ENCODE assay signal across 12 cellular contexts in genomic region chr15:74162196-74162536, GRCh38. TPM values are rescaled to one million over a fixed set of nuclear protein-coding genes. Genes with fewer than 3 reads are reported as not detected.
"Had no signal": no experiment of that assay in that cellular context is flagged by ENCODE, and none has a peak within 500 bp of the region (broad histone marks: within the 10 kb centered on the region; RNA-seq: fewer than 3 reads in every experiment).

No MANE protein-coding gene starts in this region.

RNA-seq across cellular contexts. Expression of gene ISLR, which starts 11.3 kb away (rescaled TPM):
- total RNA-seq: activated naive CD4-positive, alpha-beta T cell treated with anti-CD3 and anti-CD28 coated beads for 36 hours; activated naive CD4-positive, alpha-beta T cell treated with anti-CD3 and anti-CD28 coated beads, Interleukin-2, amount 50 U/mL, for 72 hours; activated naive CD8-positive, alpha-beta T cell treated with anti-CD3 and anti-CD28 coated beads for 36 hours; activated naive CD8-positive, alpha-beta T cell treated with anti-CD3 and anti-CD28 coated beads, Interleukin-2, amount 10 ng/mL, durations not matched to agents 7 days and 5 days; activated T-helper 1 cell treated with anti-CD3 and anti-CD28 coated beads, Interleukin-12 subunit alpha, Interleukin-12 subunit beta, Interleukin-2, Interleukin-4 antibody, amounts not matched to agents 30 ng/mL and 10 ng/mL and 1 ng/mL, durations not matched to agents 14 hours and 24 hours and 36 hours; activated T-helper 17 cell treated with anti-CD3 and anti-CD28 coated beads, Interleukin-2, amount 50 U/mL, for 72 hours; activated T-helper 2 cell treated with anti-CD3 and anti-CD28 coated beads, Interferon-gamma antibody, Interleukin-2, Interleukin-4, amounts not matched to agents 10 μg/mL and 5 μg/mL and 100 μg/mL, durations not matched to agents 14 hours and 24 hours and 36 hours had no signal

RNA-seq across cellular contexts. Expression of gene ISLR2, which starts 31.8 kb away (rescaled TPM):
- total RNA-seq: activated naive CD4-positive, alpha-beta T cell treated with anti-CD3 and anti-CD28 coated beads for 36 hours; activated naive CD4-positive, alpha-beta T cell treated with anti-CD3 and anti-CD28 coated beads, Interleukin-2, amount 50 U/mL, for 72 hours; activated naive CD8-positive, alpha-beta T cell treated with anti-CD3 and anti-CD28 coated beads for 36 hours; activated naive CD8-positive, alpha-beta T cell treated with anti-CD3 and anti-CD28 coated beads, Interleukin-2, amount 10 ng/mL, durations not matched to agents 7 days and 5 days; activated T-cell treated with anti-CD3 and anti-CD28 coated beads, Interleukin-2, amount 50 U/mL, for 4 hours; activated T-helper 1 cell treated with anti-CD3 and anti-CD28 coated beads, Interleukin-12 subunit alpha, Interleukin-12 subunit beta, Interleukin-2, Interleukin-4 antibody, amounts not matched to agents 30 ng/mL and 10 ng/mL and 1 ng/mL, durations not matched to agents 14 hours and 24 hours and 36 hours; activated T-helper 17 cell treated with anti-CD3 and anti-CD28 coated beads, Interleukin-2, amount 50 U/mL, for 72 hours; activated T-helper 2 cell treated with anti-CD3 and anti-CD28 coated beads, Interferon-gamma antibody, Interleukin-2, Interleukin-4, amounts not matched to agents 10 μg/mL and 5 μg/mL and 100 μg/mL, durations not matched to agents 14 hours and 24 hours and 36 hours; body of pancreas; bronchial epithelial cell; cardiac muscle cell had no signal
- polyA plus RNA-seq: cardiac muscle cell had no signal

RNA-seq across cellular contexts. Expression of gene STRA6, which starts 40.4 kb away (rescaled TPM):
- total RNA-seq: activated naive CD4-positive, alpha-beta T cell treated with anti-CD3 and anti-CD28 coated beads for 36 hours; activated naive CD8-positive, alpha-beta T cell treated with anti-CD3 and anti-CD28 coated beads, Interleukin-2, amount 10 ng/mL, durations not matched to agents 7 days and 5 days; activated T-cell treated with anti-CD3 and anti-CD28 coated beads, Interleukin-2, amount 50 U/mL, for 4 hours; activated T-helper 17 cell treated with anti-CD3 and anti-CD28 coated beads, Interleukin-2, amount 50 U/mL, for 72 hours; activated T-helper 2 cell treated with anti-CD3 and anti-CD28 coated beads, Interferon-gamma antibody, Interleukin-2, Interleukin-4, amounts not matched to agents 10 μg/mL and 5 μg/mL and 100 μg/mL, durations not matched to agents 14 hours and 24 hours and 36 hours; ascending aorta; body of pancreas had no signal
